1 cellular context compared by ENCODE assay signal in genomic region chr12:120115692-120116442, GRCh38.
A peak's percentile ranks its signal among the peaks of the same experiment; 100 is the strongest.
TF ChIP-seq lines count a peak whose summit lies in the region.

No MANE protein-coding gene starts in this region.

TF ChIP-seq in HEK293, 187 proteins besides CTCF, POLR2A, EP300 and RAD21 (continued from another document):
- peak; percentile 58; the same call in 1 of the 2 replicates for TF ChIP-seq ZNF2 (tag by site-specific recombination; IDR thresholded peaks at IDR 0.05)
- peak; percentile 16; the same call in 1 of the 2 replicates for TF ChIP-seq KLF8 (tag by site-specific recombination; IDR thresholded peaks at IDR 0.05)
- no peak for TF ChIP-seq HOXA7 (CRISPR knock-in tag; IDR thresholded peaks at IDR 0.05; ENCODE audit: borderline replicate concordance)
- TF ChIP-seq, protein P1, sequence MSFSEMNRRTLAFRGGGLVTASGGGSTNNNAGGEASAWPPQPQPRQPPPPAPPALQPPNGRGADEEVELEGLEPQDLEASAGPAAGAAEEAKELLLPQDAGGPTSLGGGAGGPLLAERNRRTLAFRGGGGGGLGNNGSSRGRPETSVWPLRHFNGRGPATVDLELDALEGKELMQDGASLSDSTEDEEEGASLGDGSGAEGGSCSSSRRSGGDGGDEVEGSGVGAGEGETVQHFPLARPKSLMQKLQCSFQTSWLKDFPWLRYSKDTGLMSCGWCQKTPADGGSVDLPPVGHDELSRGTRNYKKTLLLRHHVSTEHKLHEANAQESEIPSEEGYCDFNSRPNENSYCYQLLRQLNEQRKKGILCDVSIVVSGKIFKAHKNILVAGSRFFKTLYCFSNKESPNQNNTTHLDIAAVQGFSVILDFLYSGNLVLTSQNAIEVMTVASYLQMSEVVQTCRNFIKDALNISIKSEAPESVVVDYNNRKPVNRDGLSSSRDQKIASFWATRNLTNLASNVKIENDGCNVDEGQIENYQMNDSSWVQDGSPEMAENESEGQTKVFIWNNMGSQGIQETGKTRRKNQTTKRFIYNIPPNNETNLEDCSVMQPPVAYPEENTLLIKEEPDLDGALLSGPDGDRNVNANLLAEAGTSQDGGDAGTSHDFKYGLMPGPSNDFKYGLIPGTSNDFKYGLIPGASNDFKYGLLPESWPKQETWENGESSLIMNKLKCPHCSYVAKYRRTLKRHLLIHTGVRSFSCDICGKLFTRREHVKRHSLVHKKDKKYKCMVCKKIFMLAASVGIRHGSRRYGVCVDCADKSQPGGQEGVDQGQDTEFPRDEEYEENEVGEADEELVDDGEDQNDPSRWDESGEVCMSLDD (tag by site-specific recombination; IDR thresholded peaks at IDR 0.05) = no peak
- no peak for TF ChIP-seq ZNF24 (tag by site-specific recombination; IDR thresholded peaks at IDR 0.05)
